10 cellular contexts compared by ENCODE assay signal in genomic region chr3:184620799-184621119, GRCh38.
"Had no signal": no experiment of that assay in that cellular context is flagged by ENCODE, and none has a peak within 500 bp of the region (broad histone marks: within the 10 kb centered on the region; RNA-seq: fewer than 3 reads in every experiment).

No MANE protein-coding gene starts in this region.

- H3K9me3 ChIP-seq: heart left ventricle, thoracic aorta had no signal

- H3K4me3 ChIP-seq: heart left ventricle, thoracic aorta had no signal

- ATAC-seq: activated CD4-positive, CD25-positive, alpha-beta regulatory T cell treated with anti-CD3 and anti-CD28 coated beads, Interleukin-2, amount 50 U/mL, for 24 hours; left lobe of liver had no signal

- DNase-seq: activated gamma-delta T cell; activated naive CD8-positive, alpha-beta T cell treated with anti-CD3 and anti-CD28 coated beads, Interleukin-2, amount 10 ng/mL, durations not matched to agents 7 days and 5 days; activated T-cell treated with anti-CD3 and anti-CD28 coated beads, Interleukin-2, amount 50 U/mL, for 24 hours; foreskin melanocyte; heart left ventricle; islet precursor cell; stimulated activated CD4-positive, alpha-beta T cell treated with anti-CD3 and anti-CD28 coated beads, Interleukin-2, amount 100 ng/mL, for 48 hours had no signal

- H3K27me3 ChIP-seq: heart left ventricle had no signal

- H3K27ac ChIP-seq: heart left ventricle, thoracic aorta had no signal

- H3K36me3 ChIP-seq: heart left ventricle, thoracic aorta had no signal
